1 cellular context compared by ENCODE assay signal in the genomic region with DNA sequence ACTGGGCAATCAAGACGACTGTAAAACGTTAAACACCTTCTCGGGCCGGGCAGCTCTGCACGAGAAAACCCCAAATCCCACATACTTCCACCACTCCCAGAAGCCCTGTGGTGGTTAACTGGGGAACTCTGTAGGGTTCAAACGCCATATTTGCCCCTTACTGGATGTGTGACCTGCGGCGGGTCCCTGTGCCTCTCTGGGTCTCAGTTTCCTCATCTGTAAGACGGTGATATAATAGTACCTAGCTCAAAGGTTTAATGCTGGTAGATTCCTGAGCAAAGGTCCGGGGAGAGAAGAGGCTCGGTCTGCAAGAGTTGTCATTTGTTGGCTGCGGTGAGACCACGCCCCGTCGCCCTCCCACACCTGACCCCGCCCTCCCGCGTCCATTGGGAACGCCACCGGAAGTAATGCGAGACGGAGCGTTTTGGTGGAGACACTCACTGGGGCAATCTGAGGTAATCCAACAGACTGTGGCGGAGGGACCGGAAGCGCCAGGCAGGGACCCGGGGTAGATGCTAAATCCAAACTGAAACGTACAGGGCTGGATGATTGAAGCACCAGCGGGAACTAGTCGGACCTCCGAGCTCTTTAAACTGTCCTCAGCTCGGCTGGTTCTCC.
TF ChIP-seq lines count a peak whose summit lies in the region.

No MANE protein-coding gene starts in this region.

TF ChIP-seq in K562, 482 proteins besides CTCF, POLR2A, EP300 and RAD21 (continued from another document):
- TF ChIP-seq, protein P1, sequence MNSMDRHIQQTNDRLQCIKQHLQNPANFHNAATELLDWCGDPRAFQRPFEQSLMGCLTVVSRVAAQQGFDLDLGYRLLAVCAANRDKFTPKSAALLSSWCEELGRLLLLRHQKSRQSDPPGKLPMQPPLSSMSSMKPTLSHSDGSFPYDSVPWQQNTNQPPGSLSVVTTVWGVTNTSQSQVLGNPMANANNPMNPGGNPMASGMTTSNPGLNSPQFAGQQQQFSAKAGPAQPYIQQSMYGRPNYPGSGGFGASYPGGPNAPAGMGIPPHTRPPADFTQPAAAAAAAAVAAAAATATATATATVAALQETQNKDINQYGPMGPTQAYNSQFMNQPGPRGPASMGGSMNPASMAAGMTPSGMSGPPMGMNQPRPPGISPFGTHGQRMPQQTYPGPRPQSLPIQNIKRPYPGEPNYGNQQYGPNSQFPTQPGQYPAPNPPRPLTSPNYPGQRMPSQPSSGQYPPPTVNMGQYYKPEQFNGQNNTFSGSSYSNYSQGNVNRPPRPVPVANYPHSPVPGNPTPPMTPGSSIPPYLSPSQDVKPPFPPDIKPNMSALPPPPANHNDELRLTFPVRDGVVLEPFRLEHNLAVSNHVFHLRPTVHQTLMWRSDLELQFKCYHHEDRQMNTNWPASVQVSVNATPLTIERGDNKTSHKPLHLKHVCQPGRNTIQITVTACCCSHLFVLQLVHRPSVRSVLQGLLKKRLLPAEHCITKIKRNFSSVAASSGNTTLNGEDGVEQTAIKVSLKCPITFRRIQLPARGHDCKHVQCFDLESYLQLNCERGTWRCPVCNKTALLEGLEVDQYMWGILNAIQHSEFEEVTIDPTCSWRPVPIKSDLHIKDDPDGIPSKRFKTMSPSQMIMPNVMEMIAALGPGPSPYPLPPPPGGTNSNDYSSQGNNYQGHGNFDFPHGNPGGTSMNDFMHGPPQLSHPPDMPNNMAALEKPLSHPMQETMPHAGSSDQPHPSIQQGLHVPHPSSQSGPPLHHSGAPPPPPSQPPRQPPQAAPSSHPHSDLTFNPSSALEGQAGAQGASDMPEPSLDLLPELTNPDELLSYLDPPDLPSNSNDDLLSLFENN (IDR thresholded peaks at IDR 0.05; ENCODE audit: low read depth in 2 of 2, low read length in 2 of 2): peak in 1 of 2 experiments; percentile 70; a peak in 1 of 4 replicates
- no peak for TF ChIP-seq POLR2G (IDR thresholded peaks at IDR 0.05; ENCODE audit: low read depth, low read length)
- TF ChIP-seq SIN3B (IDR thresholded peaks at IDR 0.05; ENCODE audit: low read depth): peak; percentile 32
- 0 out of 2 replicates have a peak, but pooled peaks have one; percentile 23 for TF ChIP-seq KAT7 (CRISPR knock-in tag; IDR thresholded peaks at IDR 0.05; ENCODE audit: borderline replicate concordance)
- peak; percentile 45 for TF ChIP-seq CXXC5 (CRISPR knock-in tag; IDR thresholded peaks at IDR 0.05)
- TF ChIP-seq SMARCA4 (IDR thresholded peaks at IDR 0.05): no peak
- TF ChIP-seq NCOR1 (IDR thresholded peaks at IDR 0.05): peak; percentile 64
- TF ChIP-seq, protein P2, sequence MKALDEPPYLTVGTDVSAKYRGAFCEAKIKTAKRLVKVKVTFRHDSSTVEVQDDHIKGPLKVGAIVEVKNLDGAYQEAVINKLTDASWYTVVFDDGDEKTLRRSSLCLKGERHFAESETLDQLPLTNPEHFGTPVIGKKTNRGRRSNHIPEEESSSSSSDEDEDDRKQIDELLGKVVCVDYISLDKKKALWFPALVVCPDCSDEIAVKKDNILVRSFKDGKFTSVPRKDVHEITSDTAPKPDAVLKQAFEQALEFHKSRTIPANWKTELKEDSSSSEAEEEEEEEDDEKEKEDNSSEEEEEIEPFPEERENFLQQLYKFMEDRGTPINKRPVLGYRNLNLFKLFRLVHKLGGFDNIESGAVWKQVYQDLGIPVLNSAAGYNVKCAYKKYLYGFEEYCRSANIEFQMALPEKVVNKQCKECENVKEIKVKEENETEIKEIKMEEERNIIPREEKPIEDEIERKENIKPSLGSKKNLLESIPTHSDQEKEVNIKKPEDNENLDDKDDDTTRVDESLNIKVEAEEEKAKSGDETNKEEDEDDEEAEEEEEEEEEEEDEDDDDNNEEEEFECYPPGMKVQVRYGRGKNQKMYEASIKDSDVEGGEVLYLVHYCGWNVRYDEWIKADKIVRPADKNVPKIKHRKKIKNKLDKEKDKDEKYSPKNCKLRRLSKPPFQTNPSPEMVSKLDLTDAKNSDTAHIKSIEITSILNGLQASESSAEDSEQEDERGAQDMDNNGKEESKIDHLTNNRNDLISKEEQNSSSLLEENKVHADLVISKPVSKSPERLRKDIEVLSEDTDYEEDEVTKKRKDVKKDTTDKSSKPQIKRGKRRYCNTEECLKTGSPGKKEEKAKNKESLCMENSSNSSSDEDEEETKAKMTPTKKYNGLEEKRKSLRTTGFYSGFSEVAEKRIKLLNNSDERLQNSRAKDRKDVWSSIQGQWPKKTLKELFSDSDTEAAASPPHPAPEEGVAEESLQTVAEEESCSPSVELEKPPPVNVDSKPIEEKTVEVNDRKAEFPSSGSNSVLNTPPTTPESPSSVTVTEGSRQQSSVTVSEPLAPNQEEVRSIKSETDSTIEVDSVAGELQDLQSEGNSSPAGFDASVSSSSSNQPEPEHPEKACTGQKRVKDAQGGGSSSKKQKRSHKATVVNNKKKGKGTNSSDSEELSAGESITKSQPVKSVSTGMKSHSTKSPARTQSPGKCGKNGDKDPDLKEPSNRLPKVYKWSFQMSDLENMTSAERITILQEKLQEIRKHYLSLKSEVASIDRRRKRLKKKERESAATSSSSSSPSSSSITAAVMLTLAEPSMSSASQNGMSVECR (CRISPR knock-in tag; IDR thresholded peaks at IDR 0.05): no peak
- TF ChIP-seq, protein P3, sequence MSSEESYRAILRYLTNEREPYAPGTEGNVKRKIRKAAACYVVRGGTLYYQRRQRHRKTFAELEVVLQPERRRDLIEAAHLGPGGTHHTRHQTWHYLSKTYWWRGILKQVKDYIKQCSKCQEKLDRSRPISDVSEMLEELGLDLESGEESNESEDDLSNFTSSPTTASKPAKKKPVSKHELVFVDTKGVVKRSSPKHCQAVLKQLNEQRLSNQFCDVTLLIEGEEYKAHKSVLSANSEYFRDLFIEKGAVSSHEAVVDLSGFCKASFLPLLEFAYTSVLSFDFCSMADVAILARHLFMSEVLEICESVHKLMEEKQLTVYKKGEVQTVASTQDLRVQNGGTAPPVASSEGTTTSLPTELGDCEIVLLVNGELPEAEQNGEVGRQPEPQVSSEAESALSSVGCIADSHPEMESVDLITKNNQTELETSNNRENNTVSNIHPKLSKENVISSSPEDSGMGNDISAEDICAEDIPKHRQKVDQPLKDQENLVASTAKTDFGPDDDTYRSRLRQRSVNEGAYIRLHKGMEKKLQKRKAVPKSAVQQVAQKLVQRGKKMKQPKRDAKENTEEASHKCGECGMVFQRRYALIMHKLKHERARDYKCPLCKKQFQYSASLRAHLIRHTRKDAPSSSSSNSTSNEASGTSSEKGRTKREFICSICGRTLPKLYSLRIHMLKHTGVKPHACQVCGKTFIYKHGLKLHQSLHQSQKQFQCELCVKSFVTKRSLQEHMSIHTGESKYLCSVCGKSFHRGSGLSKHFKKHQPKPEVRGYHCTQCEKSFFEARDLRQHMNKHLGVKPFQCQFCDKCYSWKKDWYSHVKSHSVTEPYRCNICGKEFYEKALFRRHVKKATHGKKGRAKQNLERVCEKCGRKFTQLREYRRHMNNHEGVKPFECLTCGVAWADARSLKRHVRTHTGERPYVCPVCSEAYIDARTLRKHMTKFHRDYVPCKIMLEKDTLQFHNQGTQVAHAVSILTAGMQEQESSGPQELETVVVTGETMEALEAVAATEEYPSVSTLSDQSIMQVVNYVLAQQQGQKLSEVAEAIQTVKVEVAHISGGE (CRISPR knock-in tag; IDR thresholded peaks at IDR 0.05): peak; percentile 92 to 99 (median 99)
- TF ChIP-seq ZNF830 (CRISPR knock-in tag; IDR thresholded peaks at IDR 0.05): no peak
- peak; percentile 39 to 76 for TF ChIP-seq MAZ (CRISPR knock-in tag; conservative IDR thresholded peaks at IDR 0.05 in 1 of 2, IDR thresholded peaks at IDR 0.05 in 1 of 2)
- TF ChIP-seq, protein P4, sequence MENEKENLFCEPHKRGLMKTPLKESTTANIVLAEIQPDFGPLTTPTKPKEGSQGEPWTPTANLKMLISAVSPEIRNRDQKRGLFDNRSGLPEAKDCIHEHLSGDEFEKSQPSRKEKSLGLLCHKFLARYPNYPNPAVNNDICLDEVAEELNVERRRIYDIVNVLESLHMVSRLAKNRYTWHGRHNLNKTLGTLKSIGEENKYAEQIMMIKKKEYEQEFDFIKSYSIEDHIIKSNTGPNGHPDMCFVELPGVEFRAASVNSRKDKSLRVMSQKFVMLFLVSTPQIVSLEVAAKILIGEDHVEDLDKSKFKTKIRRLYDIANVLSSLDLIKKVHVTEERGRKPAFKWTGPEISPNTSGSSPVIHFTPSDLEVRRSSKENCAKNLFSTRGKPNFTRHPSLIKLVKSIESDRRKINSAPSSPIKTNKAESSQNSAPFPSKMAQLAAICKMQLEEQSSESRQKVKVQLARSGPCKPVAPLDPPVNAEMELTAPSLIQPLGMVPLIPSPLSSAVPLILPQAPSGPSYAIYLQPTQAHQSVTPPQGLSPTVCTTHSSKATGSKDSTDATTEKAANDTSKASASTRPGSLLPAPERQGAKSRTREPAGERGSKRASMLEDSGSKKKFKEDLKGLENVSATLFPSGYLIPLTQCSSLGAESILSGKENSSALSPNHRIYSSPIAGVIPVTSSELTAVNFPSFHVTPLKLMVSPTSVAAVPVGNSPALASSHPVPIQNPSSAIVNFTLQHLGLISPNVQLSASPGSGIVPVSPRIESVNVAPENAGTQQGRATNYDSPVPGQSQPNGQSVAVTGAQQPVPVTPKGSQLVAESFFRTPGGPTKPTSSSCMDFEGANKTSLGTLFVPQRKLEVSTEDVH (IDR thresholded peaks at IDR 0.05; ENCODE audit: low read depth, partially characterized antibody): peak; percentile 61
- TF ChIP-seq SIX5 (IDR thresholded peaks at IDR 0.05; ENCODE audit: borderline replicate concordance in 1 of 2, insufficient read depth in 1 of 2, low read depth in 1 of 2, low read length in 2 of 2): 0 out of 4 replicates have a peak, but pooled peaks of 1 of the 2 experiments have one; percentile 34
- TF ChIP-seq NR4A1 (CRISPR knock-in tag; IDR thresholded peaks at IDR 0.05): no peak
- 0 out of 2 replicates have a peak, but pooled peaks have one; percentile 23 for TF ChIP-seq NR4A1 (tag; IDR thresholded peaks at IDR 0.05)
- TF ChIP-seq XRCC5 (IDR thresholded peaks at IDR 0.05; ENCODE audit: low read depth, low read length): peak; percentile 73; the same call in 1 of the 2 replicates
- TF ChIP-seq, protein P5, sequence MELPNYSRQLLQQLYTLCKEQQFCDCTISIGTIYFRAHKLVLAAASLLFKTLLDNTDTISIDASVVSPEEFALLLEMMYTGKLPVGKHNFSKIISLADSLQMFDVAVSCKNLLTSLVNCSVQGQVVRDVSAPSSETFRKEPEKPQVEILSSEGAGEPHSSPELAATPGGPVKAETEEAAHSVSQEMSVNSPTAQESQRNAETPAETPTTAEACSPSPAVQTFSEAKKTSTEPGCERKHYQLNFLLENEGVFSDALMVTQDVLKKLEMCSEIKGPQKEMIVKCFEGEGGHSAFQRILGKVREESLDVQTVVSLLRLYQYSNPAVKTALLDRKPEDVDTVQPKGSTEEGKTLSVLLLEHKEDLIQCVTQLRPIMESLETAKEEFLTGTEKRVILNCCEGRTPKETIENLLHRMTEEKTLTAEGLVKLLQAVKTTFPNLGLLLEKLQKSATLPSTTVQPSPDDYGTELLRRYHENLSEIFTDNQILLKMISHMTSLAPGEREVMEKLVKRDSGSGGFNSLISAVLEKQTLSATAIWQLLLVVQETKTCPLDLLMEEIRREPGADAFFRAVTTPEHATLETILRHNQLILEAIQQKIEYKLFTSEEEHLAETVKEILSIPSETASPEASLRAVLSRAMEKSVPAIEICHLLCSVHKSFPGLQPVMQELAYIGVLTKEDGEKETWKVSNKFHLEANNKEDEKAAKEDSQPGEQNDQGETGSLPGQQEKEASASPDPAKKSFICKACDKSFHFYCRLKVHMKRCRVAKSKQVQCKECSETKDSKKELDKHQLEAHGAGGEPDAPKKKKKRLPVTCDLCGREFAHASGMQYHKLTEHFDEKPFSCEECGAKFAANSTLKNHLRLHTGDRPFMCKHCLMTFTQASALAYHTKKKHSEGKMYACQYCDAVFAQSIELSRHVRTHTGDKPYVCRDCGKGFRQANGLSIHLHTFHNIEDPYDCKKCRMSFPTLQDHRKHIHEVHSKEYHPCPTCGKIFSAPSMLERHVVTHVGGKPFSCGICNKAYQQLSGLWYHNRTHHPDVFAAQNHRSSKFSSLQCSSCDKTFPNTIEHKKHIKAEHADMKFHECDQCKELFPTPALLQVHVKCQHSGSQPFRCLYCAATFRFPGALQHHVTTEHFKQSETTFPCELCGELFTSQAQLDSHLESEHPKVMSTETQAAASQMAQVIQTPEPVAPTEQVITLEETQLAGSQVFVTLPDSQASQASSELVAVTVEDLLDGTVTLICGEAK (IDR thresholded peaks at IDR 0.05): peak; percentile 99
- TF ChIP-seq, protein P5 (CRISPR knock-in tag; IDR thresholded peaks at IDR 0.05): no peak
- peak; percentile 75; the same call in 1 of the 2 replicates for TF ChIP-seq NFATC3 (IDR thresholded peaks at IDR 0.05)
- 0 out of 2 replicates have a peak, but pooled peaks have one; percentile 23 for TF ChIP-seq MBD2 (IDR thresholded peaks at IDR 0.05; ENCODE audit: borderline replicate concordance, low read depth)
- TF ChIP-seq TAF1 (IDR thresholded peaks at IDR 0.05; ENCODE audit: control insufficient read depth, extremely low read depth, insufficient read depth, low read length, severe bottlenecking): peak; percentile 45
- TF ChIP-seq TBL1XR1 (IDR thresholded peaks at IDR 0.05; ENCODE audit: low read length in 2 of 2): 0 out of 4 replicates have a peak, but pooled peaks of 1 of the 2 experiments have one; percentile 55
- TF ChIP-seq NR2C1 (IDR thresholded peaks at IDR 0.05): peak; percentile 75
- TF ChIP-seq NR2C1 (tag; IDR thresholded peaks at IDR 0.05): peak; percentile 87
- TF ChIP-seq ATF1 (CRISPR knock-in tag; IDR thresholded peaks at IDR 0.05): no peak
- peak; percentile 63; the same call in 1 of the 2 replicates for TF ChIP-seq ATF1 (tag; IDR thresholded peaks at IDR 0.05)
- TF ChIP-seq EGR1 (conservative IDR thresholded peaks at IDR 0.05): peak; percentile 19; the same call in 1 of the 2 replicates
TF ChIP-seq in K562: peak in this region for 92.
